ENCODE assay signal across 15 cellular contexts in the genomic region with DNA sequence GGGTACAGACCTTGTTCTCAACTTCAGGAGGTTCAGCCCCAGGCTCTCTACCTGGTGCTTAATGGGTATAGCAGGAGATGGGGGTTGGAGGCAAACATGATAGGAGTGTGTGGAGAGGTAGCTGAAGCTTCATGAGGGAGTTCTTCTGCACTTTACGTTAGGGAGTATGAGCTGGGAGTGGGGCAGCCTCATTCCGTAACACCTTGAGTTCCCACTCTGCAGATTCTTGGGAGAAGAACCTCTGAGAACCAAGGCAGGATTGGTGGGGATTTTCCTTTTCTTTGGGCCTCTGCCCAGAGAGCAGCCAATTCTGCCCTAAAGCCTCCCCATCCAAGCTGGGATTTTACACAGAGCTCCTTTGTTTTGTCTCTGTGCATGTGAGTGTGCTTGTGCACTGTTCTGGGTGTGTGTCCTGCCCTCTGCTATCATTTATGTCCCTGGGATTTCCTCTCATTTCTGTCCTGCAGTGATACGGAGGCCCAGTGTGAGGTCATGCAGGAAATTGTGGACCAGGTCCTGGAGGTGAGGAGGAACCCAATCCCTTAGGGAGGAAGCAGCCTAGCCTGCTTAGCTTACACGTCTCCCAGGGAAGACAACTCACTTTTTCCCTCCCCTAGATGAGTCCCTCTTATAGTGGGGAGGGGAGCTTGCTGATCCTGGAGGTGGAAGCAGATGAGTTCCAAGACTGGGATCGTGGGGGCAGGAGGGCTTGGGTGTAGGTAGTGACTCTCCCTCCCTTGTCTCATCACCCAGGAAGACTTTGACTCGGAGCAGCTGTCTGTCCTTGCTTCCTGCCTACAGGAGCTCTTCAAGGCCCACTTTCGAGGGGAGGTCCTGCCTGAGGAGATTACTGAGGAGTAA. TPM values are rescaled to one million over a fixed set of nuclear protein-coding genes. Genes with fewer than 3 reads are reported as not detected.
DNase-seq lines count a peak whose midpoint lies in the region; ATAC-seq, FAIRE-seq and TF ChIP-seq lines count a peak whose summit lies in the region.
"Had no signal": no experiment of that assay in that cellular context is flagged by ENCODE, and none has a peak within 500 bp of the region (broad histone marks: within the 10 kb centered on the region; RNA-seq: fewer than 3 reads in every experiment).

No MANE protein-coding gene starts in this region.

- peak; percentile 43 for TF ChIP-seq POLR2A in endothelial cell of umbilical vein (IDR thresholded peaks at IDR 0.05; ENCODE audit: low read depth, low read length)
- TF ChIP-seq POLR2A in HepG2 (IDR thresholded peaks at IDR 0.05; ENCODE audit: insufficient read depth in 1 of 2, low read depth in 2 of 2, low read length in 2 of 2), result no peak

- H3K27ac ChIP-seq in endothelial cell of umbilical vein (ENCODE audit: insufficient read depth, low read depth, low read length), result peak overlapping the region; percentile 39
- no peak overlapping the region for H3K27ac ChIP-seq in HepG2 (ENCODE audit: extremely low read length, insufficient read depth, low read length)
- peak overlapping the region; percentile 6 for H3K27ac ChIP-seq in skeletal muscle tissue (ENCODE audit: low read depth, low read length)
- H3K27ac ChIP-seq: prostate gland had no signal

- TF ChIP-seq EP300 in HepG2 (IDR thresholded peaks at IDR 0.05; ENCODE audit: low read depth in 2 of 2, low read length in 2 of 2) (no peak), HepG2 (CRISPR knock-in tag; IDR thresholded peaks at IDR 0.05; ENCODE audit: borderline replicate concordance) (no peak)

- H3K4me1 Mint-ChIP-seq in osteocyte (ENCODE audit: unreplicated experiment), result no peaks in the 10 kb centered on the region
- H3K4me1 Mint-ChIP-seq: endodermal cell had no signal

- intact Hi-C loops in endothelial cell of umbilical vein (cut with micrococcal nuclease) (loop anchor here (1.0 kb wide), 2 partner anchors 9 to 11 kb away; no protein-coding TSS in a partner anchor), HepG2 (cut with micrococcal nuclease; ENCODE audit: unreplicated experiment) (no loop called here)

- TF ChIP-seq CTCF in endothelial cell of umbilical vein (IDR thresholded peaks at IDR 0.05; ENCODE audit: extremely low read depth in 1 of 2, insufficient read depth in 1 of 2, low read depth in 1 of 2, low read length in 2 of 2) (no peak), HepG2 (CRISPR knock-in tag; IDR thresholded peaks at IDR 0.05) (no peak), osteocyte (IDR thresholded peaks at IDR 0.05) (no peak)

- FAIRE-seq in endothelial cell of umbilical vein (lab: Jason Lieb, UNC) (peak; percentile 94), HepG2 (lab: Jason Lieb, UNC) (no peak)
- FAIRE-seq: GM12891 had no signal

- CTCF ChIA-PET in endothelial cell of umbilical vein (lab: Charles Lee) (interaction anchor here (0.8 to 2.3 kb wide), 5 partner anchors 9 to 136 kb away, joined by 3 to 12 read pairs (median 4); partner anchors contain the start of gene S100A13), HepG2 (lab: Yijun Ruan, JAX; ENCODE audit: low intra/inter-chr PET ratio, low total read pairs) (no interaction called here)

- WGBS in HepG2 (ENCODE audit: low lambda C conversion rate), result 93% methylated on average over 6 of the region's 7 CpGs

- H3K9me3 ChIP-seq in endothelial cell of umbilical vein (replicated peaks; ENCODE audit: control insufficient read depth, insufficient read depth, low read length), result no peaks in the 10 kb centered on the region
- H3K9me3 ChIP-seq in HepG2 (ENCODE audit: low read length), result no peaks in the 10 kb centered on the region
- H3K9me3 ChIP-seq in skeletal muscle tissue (ENCODE audit: control insufficient read depth in 3 of 3, low read length in 3 of 3), result no peaks in the 10 kb centered on the region
- no peaks in the 10 kb centered on the region for H3K9me3 ChIP-seq in HAP-1
- H3K9me3 ChIP-seq: prostate gland had no signal

- peaks cover 39% of the 10 kb centered on the region for H3K36me3 Mint-ChIP-seq in osteocyte (ENCODE audit: unreplicated experiment)

- no peak overlapping the region for H3K4me3 Mint-ChIP-seq in osteocyte (ENCODE audit: unreplicated experiment)
- H3K4me3 Mint-ChIP-seq: endodermal cell had no signal

- H3K9ac ChIP-seq in endothelial cell of umbilical vein (replicated peaks; ENCODE audit: extremely low read depth, insufficient read depth, low read length) (no peak overlapping the region), HepG2 (ENCODE audit: insufficient read depth, low read depth, low read length) (no peak overlapping the region), skeletal muscle tissue (ENCODE audit: low read depth in 1 of 3, low read length in 3 of 3) (no peak overlapping the region)

- in situ Hi-C loops in HepG2 (cut with HindIII; ENCODE audit: extremely low pct_ligation_motif_present, low pct_unique_long_range_greater_than_20kb) (no loop called here), HAP-1 (cut with MboI; ENCODE audit: low sequenced_read_pairs) (loop anchor here (25.0 kb wide), 1 partner anchor 401 kb away; the partner anchor contains the start of gene S100A9)

- H3K27me3 Mint-ChIP-seq in osteocyte (ENCODE audit: unreplicated experiment), result no peaks in the 10 kb centered on the region

- H3K4me2 ChIP-seq in endothelial cell of umbilical vein (ENCODE audit: insufficient read depth, low read length), result no peak overlapping the region
- H3K4me2 ChIP-seq in HepG2 (ENCODE audit: low read depth, low read length), result no peak overlapping the region

- BruUV-seq in endothelial cell of umbilical vein (replicated peaks; lab: Mats Ljungman, UMichigan) (TSS peak; percentile 10), HepG2 (replicated peaks; lab: Mats Ljungman, UMichigan) (no TSS peak)

- H3K36me3 ChIP-seq in endothelial cell of umbilical vein (ENCODE audit: control insufficient read depth in 2 of 2, extremely low read depth in 1 of 2, insufficient read depth in 2 of 2, low read length in 2 of 2), result peaks cover 4 to 20% of the 10 kb centered on the region in 2 experiments
- H3K36me3 ChIP-seq in HepG2 (replicated peaks in 1 of 2; ENCODE audit: control insufficient read depth in 1 of 2, insufficient read depth in 2 of 2, low read length in 2 of 2), result peaks cover 14 to 34% of the 10 kb centered on the region in 2 experiments; a peak in 4 of 5 replicates
- H3K36me3 ChIP-seq in skeletal muscle tissue (ENCODE audit: control insufficient read depth in 3 of 3, insufficient read depth in 3 of 3, low read length in 3 of 3), result peaks cover 62 to 71% (median 65%) of the 10 kb centered on the region in 3 donors
- H3K36me3 ChIP-seq in HAP-1 (replicated peaks), result peaks cover 71% of the 10 kb centered on the region

- H4K20me1 ChIP-seq in endothelial cell of umbilical vein (replicated peaks; ENCODE audit: control insufficient read depth, extremely low read depth, insufficient read depth, low read length), result no peaks in the 10 kb centered on the region
- H4K20me1 ChIP-seq in HepG2 (ENCODE audit: insufficient read depth, low read length), result no peaks in the 10 kb centered on the region

- H3K27me3 ChIP-seq in endothelial cell of umbilical vein (ENCODE audit: control insufficient read depth in 2 of 2, insufficient read depth in 2 of 2, low read length in 2 of 2) (no peaks in the 10 kb centered on the region), HepG2 (ENCODE audit: control insufficient read depth in 1 of 2, insufficient read depth in 2 of 2, low read length in 2 of 2) (no peaks in the 10 kb centered on the region), skeletal muscle tissue (ENCODE audit: control insufficient read depth in 3 of 3, insufficient read depth in 3 of 3, low read length in 3 of 3) (no peaks in the 10 kb centered on the region), HAP-1 (ENCODE audit: low read depth) (no peaks in the 10 kb centered on the region)

- TF ChIP-seq RAD21 in HepG2 (CRISPR knock-in tag; IDR thresholded peaks at IDR 0.05), result no peak

- H3K4me3 ChIP-seq in endothelial cell of umbilical vein (replicated peaks in 1 of 3; ENCODE audit: insufficient read depth in 1 of 3, low read depth in 1 of 3, low read length in 3 of 3), result no peak overlapping the region
- no peak overlapping the region for H3K4me3 ChIP-seq in HepG2 (replicated peaks in 1 of 3; ENCODE audit: insufficient read depth in 1 of 3, low read depth in 2 of 3, low read length in 3 of 3)
- H3K4me3 ChIP-seq in skeletal muscle tissue (ENCODE audit: low read length in 3 of 3), result no peak overlapping the region
- no peak overlapping the region for H3K4me3 ChIP-seq in HAP-1
- H3K4me3 ChIP-seq: prostate gland had no signal

- POLR2A ChIA-PET in endothelial cell of umbilical vein (lab: Charles Lee), result interaction anchor here (0.7 to 1.1 kb wide), 2 partner anchors 79 to 129 kb away, joined by 3 read pairs; partner anchors contain the start of gene CHTOP
- POLR2A ChIA-PET in HepG2 (lab: Yijun Ruan, JAX), result interaction anchor here (1.3 to 1.7 kb wide), 2 partner anchors 12 to 36 kb away, joined by 5 read pairs; partner anchors contain the start of genes INTS3 and SLC27A3

- dilution Hi-C loops in endothelial cell of umbilical vein (cut with MboI; ENCODE audit: extremely low pct_ligation_motif_present, low sequenced_read_pairs), result no loop called here

- DNase-seq in RPMI7951 (ENCODE audit: low read depth) (peak; percentile 24), endothelial cell of umbilical vein (ENCODE audit: low read depth, low spot score) (peak; percentile 87), HepG2 (ENCODE audit: low spot score) (no peak), osteocyte (ENCODE audit: extremely low spot score, unreplicated experiment) (no peak), HAP-1 (ENCODE audit: low spot score in 2 of 2) (no peak)
- DNase-seq: endodermal cell, NCI-H1417, NCI-H526 treated with DMSO at 0.1 percent for 48 hours, T-helper 9 cell had no signal

- H3K79me2 ChIP-seq in endothelial cell of umbilical vein (ENCODE audit: control insufficient read depth, insufficient read depth, low read length), result no peaks in the 10 kb centered on the region
- H3K79me2 ChIP-seq in HepG2 (ENCODE audit: insufficient read depth, low read length), result no peaks in the 10 kb centered on the region

- peaks cover 22% of the 10 kb centered on the region for H3K4me1 ChIP-seq in endothelial cell of umbilical vein (ENCODE audit: control insufficient read depth, extremely low read depth, insufficient read depth, low read length)
- peaks cover 40% of the 10 kb centered on the region for H3K4me1 ChIP-seq in HepG2 (ENCODE audit: insufficient read depth, low read length)
- H3K4me1 ChIP-seq in skeletal muscle tissue (ENCODE audit: control insufficient read depth in 3 of 3, insufficient read depth in 3 of 3, low read length in 3 of 3), result peaks cover 0 to 10% (median 5%) of the 10 kb centered on the region in 3 donors
- H3K4me1 ChIP-seq in HAP-1, result no peaks in the 10 kb centered on the region
- H3K4me1 ChIP-seq: prostate gland had no signal

- no peak for ATAC-seq in HepG2
- no peak for ATAC-seq in HG02973 (IDR thresholded peaks at IDR 0.05; ENCODE audit: unreplicated experiment)
- no peak for ATAC-seq in GM21576 (IDR thresholded peaks at IDR 0.05; ENCODE audit: unreplicated experiment)

- no peaks in the 10 kb centered on the region for H3K9me1 ChIP-seq in endothelial cell of umbilical vein (replicated peaks; ENCODE audit: control insufficient read depth, extremely low read depth, insufficient read depth, low read length)

- H3K9me3 Mint-ChIP-seq in osteocyte (ENCODE audit: unreplicated experiment), result no peaks in the 10 kb centered on the region
- H3K9me3 Mint-ChIP-seq: activated T-helper 2 cell treated with anti-CD3 and anti-CD28 coated beads, Interferon-gamma antibody, Interleukin-2, Interleukin-4, amounts not matched to agents 10 μg/mL and 5 μg/mL and 100 μg/mL, durations not matched to agents 14 hours and 24 hours and 36 hours; endodermal cell had no signal

- H3K27ac Mint-ChIP-seq in osteocyte (ENCODE audit: unreplicated experiment), result no peak overlapping the region
- H3K27ac Mint-ChIP-seq: activated T-helper 2 cell treated with anti-CD3 and anti-CD28 coated beads, Interferon-gamma antibody, Interleukin-2, Interleukin-4, amounts not matched to agents 10 μg/mL and 5 μg/mL and 100 μg/mL, durations not matched to agents 14 hours and 24 hours and 36 hours; endodermal cell had no signal

- H2AFZ ChIP-seq in endothelial cell of umbilical vein (ENCODE audit: low read depth, low read length), result no peak overlapping the region
- no peak overlapping the region for H2AFZ ChIP-seq in HepG2 (ENCODE audit: low read length)

RNA-seq across cellular contexts. Expression of gene SLC27A3, which starts 11.6 kb away (rescaled TPM):
- 7.4 and 7.5 TPM in 2 replicates for total RNA-seq in RPMI7951 (2014; rRNA removed; shearing (Covaris generic))
- total RNA-seq in endothelial cell of umbilical vein (26.5 and 26.6 TPM in 2 replicates), HepG2 (2016; rRNA removed; fragmentation: Illumina TruSeq; extraction: Trizol) (1.3 and 4.3 TPM in 2 replicates), skeletal muscle tissue (16.7 TPM), osteocyte (9.9 and 11.9 TPM in 2 replicates)
- polyA plus RNA-seq in endothelial cell of umbilical vein (34.3 and 40.1 TPM in 2 replicates), HepG2 (2011; rRNA removed) (5.2 and 10.3 TPM in 2 replicates)
- 26.6 and 30.3 TPM in 2 replicates for polyA plus RNA-seq in endothelial cell of umbilical vein (2011; cell fraction: cytosol; rRNA removed)
- 109 and 144 TPM in 2 replicates for polyA plus RNA-seq in endothelial cell of umbilical vein (2011; cell fraction: nucleus; rRNA removed)
- 17.3 and 19.5 TPM in 2 replicates for polyA plus RNA-seq in endothelial cell of umbilical vein (2012)
- 66.2 and 68.0 TPM in 2 replicates for polyA minus RNA-seq in endothelial cell of umbilical vein
- polyA minus RNA-seq in endothelial cell of umbilical vein (2011; cell fraction: cytosol; rRNA and poly(A)+ RNA removed), result 22.5 TPM
- polyA minus RNA-seq in endothelial cell of umbilical vein (2011; cell fraction: nucleus; rRNA and poly(A)+ RNA removed), result 12.9 and 17.1 TPM in 2 replicates
- 0.88 and 1.3 TPM in 2 replicates for total RNA-seq in HepG2 (2016; cell fraction: cytosol; rRNA removed; fragmentation: Illumina TruSeq; extraction: Trizol; ENCODE audit: low read depth)
- total RNA-seq in HepG2 (2016; cell fraction: insoluble cytoplasmic fraction; rRNA removed; fragmentation: Illumina TruSeq; extraction: Trizol), result 1.2 and 3.2 TPM in 2 replicates
- 0.86 and 1.1 TPM in 2 replicates for total RNA-seq in HepG2 (2016; cell fraction: membrane; rRNA removed; fragmentation: Illumina TruSeq; extraction: Trizol)
- 3.7 and 6.2 TPM in 2 replicates for total RNA-seq in HepG2 (2016; cell fraction: nucleus; rRNA removed; fragmentation: Illumina TruSeq; extraction: Trizol)
- 4.1 and 5.0 TPM in 2 replicates for polyA plus RNA-seq in HepG2 (2011; cell fraction: cytosol; rRNA removed)
- polyA plus RNA-seq in HepG2 (2011; cell fraction: nucleus; rRNA removed), result 17.3 and 21.3 TPM in 2 replicates
- 4.4 and 4.5 TPM in 2 replicates for polyA plus RNA-seq in HepG2 (2012)
- polyA plus RNA-seq in HepG2 (2016; cell fraction: cytosol; fragmentation: Illumina TruSeq; extraction: Trizol; ENCODE audit: low read depth), result 1.1 and 1.5 TPM in 2 replicates
- polyA plus RNA-seq in HepG2 (2016; cell fraction: insoluble cytoplasmic fraction; fragmentation: Illumina TruSeq; extraction: Trizol; ENCODE audit: low read depth), result 1.5 and 2.9 TPM in 2 replicates
- 1.1 and 1.2 TPM in 2 replicates for polyA plus RNA-seq in HepG2 (2016; cell fraction: membrane; fragmentation: Illumina TruSeq; extraction: Trizol; ENCODE audit: low read depth)
- 17.9 and 19.1 TPM in 2 replicates for polyA plus RNA-seq in HepG2 (2016; cell fraction: nucleus; fragmentation: Illumina TruSeq; extraction: Trizol; ENCODE audit: insufficient read depth, low read depth)
- polyA minus RNA-seq in HepG2 (2011; rRNA and poly(A)+ RNA removed; ENCODE audit: low replicate concordance), result 8.8 and 82.9 TPM in 2 replicates
- 3.7 and 4.7 TPM in 2 replicates for polyA minus RNA-seq in HepG2 (2011; cell fraction: cytosol; rRNA and poly(A)+ RNA removed)
- 3.1 TPM in 2 replicates for polyA minus RNA-seq in HepG2 (2011; cell fraction: nucleus; rRNA and poly(A)+ RNA removed)

RNA-seq across cellular contexts. Expression of gene INTS3, which starts 35.7 kb away (rescaled TPM):
- total RNA-seq in RPMI7951 (2014; rRNA removed; shearing (Covaris generic)), result 18.4 and 20.4 TPM in 2 replicates
- total RNA-seq in endothelial cell of umbilical vein, result 56.1 and 63.1 TPM in 2 replicates
- polyA plus RNA-seq in endothelial cell of umbilical vein, result 61.9 and 75.9 TPM in 2 replicates
- polyA plus RNA-seq in endothelial cell of umbilical vein (2011; cell fraction: cytosol; rRNA removed), result 36.4 and 38.2 TPM in 2 replicates
- polyA plus RNA-seq in endothelial cell of umbilical vein (2011; cell fraction: nucleus; rRNA removed), result 215 and 225 TPM in 2 replicates
- 37.5 and 38.3 TPM in 2 replicates for polyA plus RNA-seq in endothelial cell of umbilical vein (2012)
- polyA minus RNA-seq in endothelial cell of umbilical vein, result 65.3 and 77.1 TPM in 2 replicates
- polyA minus RNA-seq in endothelial cell of umbilical vein (2011; cell fraction: cytosol; rRNA and poly(A)+ RNA removed), result 30.9 TPM
- 49.9 and 71.6 TPM in 2 replicates for polyA minus RNA-seq in endothelial cell of umbilical vein (2011; cell fraction: nucleus; rRNA and poly(A)+ RNA removed)
- total RNA-seq in HepG2 (2016; rRNA removed; fragmentation: Illumina TruSeq; extraction: Trizol), result 14.7 and 17.2 TPM in 2 replicates
- total RNA-seq in HepG2 (2016; cell fraction: cytosol; rRNA removed; fragmentation: Illumina TruSeq; extraction: Trizol; ENCODE audit: low read depth), result 6.7 TPM in 2 replicates
- total RNA-seq in HepG2 (2016; cell fraction: insoluble cytoplasmic fraction; rRNA removed; fragmentation: Illumina TruSeq; extraction: Trizol), result 12.6 and 16.4 TPM in 2 replicates
- 7.1 and 7.2 TPM in 2 replicates for total RNA-seq in HepG2 (2016; cell fraction: membrane; rRNA removed; fragmentation: Illumina TruSeq; extraction: Trizol)
- total RNA-seq in HepG2 (2016; cell fraction: nucleus; rRNA removed; fragmentation: Illumina TruSeq; extraction: Trizol), result 23.2 and 23.6 TPM in 2 replicates
- polyA plus RNA-seq in HepG2 (2011; rRNA removed), result 27.2 and 28.2 TPM in 2 replicates
- 8.2 TPM in 2 replicates for polyA plus RNA-seq in HepG2 (2011; cell fraction: cytosol; rRNA removed)
- polyA plus RNA-seq in HepG2 (2011; cell fraction: nucleus; rRNA removed), result 142 and 147 TPM in 2 replicates
- polyA plus RNA-seq in HepG2 (2012), result 16.7 and 18.0 TPM in 2 replicates
- 1.3 and 1.4 TPM in 2 replicates for polyA plus RNA-seq in HepG2 (2016; cell fraction: cytosol; fragmentation: Illumina TruSeq; extraction: Trizol; ENCODE audit: low read depth)
- 12.9 and 15.4 TPM in 2 replicates for polyA plus RNA-seq in HepG2 (2016; cell fraction: insoluble cytoplasmic fraction; fragmentation: Illumina TruSeq; extraction: Trizol; ENCODE audit: low read depth)
- polyA plus RNA-seq in HepG2 (2016; cell fraction: membrane; fragmentation: Illumina TruSeq; extraction: Trizol; ENCODE audit: low read depth), result 2.8 and 3.9 TPM in 2 replicates
- polyA plus RNA-seq in HepG2 (2016; cell fraction: nucleus; fragmentation: Illumina TruSeq; extraction: Trizol; ENCODE audit: insufficient read depth, low read depth), result 58.6 and 63.7 TPM in 2 replicates
- 33.3 and 85.9 TPM in 2 replicates for polyA minus RNA-seq in HepG2 (2011; rRNA and poly(A)+ RNA removed; ENCODE audit: low replicate concordance)
- polyA minus RNA-seq in HepG2 (2011; cell fraction: cytosol; rRNA and poly(A)+ RNA removed), result 9.0 and 10.7 TPM in 2 replicates
- 39.5 and 49.7 TPM in 2 replicates for polyA minus RNA-seq in HepG2 (2011; cell fraction: nucleus; rRNA and poly(A)+ RNA removed)
- 24.0 TPM for total RNA-seq in skeletal muscle tissue
- total RNA-seq in osteocyte, result 62.7 and 65.9 TPM in 2 replicates

Comparison
In these comparisons a context has a peak if more than half of its experiments do, and no peak if none do; other contexts are left out.
1. DNase-seq: peak in RPMI7951 (single experiment) and endothelial cell of umbilical vein (single experiment); none in HepG2 (single experiment), osteocyte (single experiment) and HAP-1 (0 of 2).